ENCODE assay signal across 11 cellular contexts in the genomic region with DNA sequence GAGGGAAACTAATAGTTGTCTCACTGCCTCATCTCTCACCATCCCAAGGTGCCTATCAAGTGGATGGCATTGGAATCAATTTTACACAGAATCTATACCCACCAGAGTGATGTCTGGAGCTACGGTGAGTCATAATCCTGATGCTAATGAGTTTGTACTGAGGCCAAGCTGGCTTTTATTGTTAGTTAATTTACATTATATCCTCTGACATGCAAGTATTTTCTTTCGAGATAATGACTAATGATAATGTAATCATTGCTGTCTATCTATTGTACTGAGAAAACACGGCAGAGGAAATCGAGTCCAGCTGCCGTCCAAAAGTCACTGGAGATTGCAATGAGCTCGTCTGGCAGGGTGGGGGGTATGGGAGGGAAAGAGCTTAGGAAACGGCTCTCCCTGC.
DNase-seq lines count a peak whose midpoint lies in the region; ATAC-seq, FAIRE-seq and TF ChIP-seq lines count a peak whose summit lies in the region.
"Had no signal": no experiment of that assay in that cellular context is flagged by ENCODE, and none has a peak within 500 bp of the region (broad histone marks: within the 10 kb centered on the region; RNA-seq: fewer than 3 reads in every experiment).

No MANE protein-coding gene starts in this region.

- ATAC-seq in activated naive CD4-positive, alpha-beta T cell treated with anti-CD3 and anti-CD28 coated beads, Interleukin-2, amount 50 U/mL, for 72 hours = no peak
- ATAC-seq: stimulated activated naive CD8-positive, alpha-beta T cell treated with anti-CD3 and anti-CD28 coated beads, Interleukin-15, Interleukin-2, amounts not matched to agents 100 U/mL and 50 U/mL, for 24 hours had no signal

- H3K27ac Mint-ChIP-seq in activated naive CD4-positive, alpha-beta T cell treated with anti-CD3 and anti-CD28 coated beads, Interleukin-2, amount 50 U/mL, for 72 hours = no peak overlapping the region
- H3K27ac Mint-ChIP-seq: T-helper 2 cell treated with Interferon-gamma antibody and Interleukin-4, amounts not matched to agents 5 μg/mL and 100 μg/mL, for 36 hours had no signal

- 16% methylated on average over 7 of the region's 7 CpGs for WGBS in smooth muscle cell (ENCODE audit: low lambda C conversion rate)

- no peaks in the 10 kb centered on the region for H3K9me2 ChIP-seq in PC-9 (ENCODE audit: insufficient read depth)

- H3K36me3 ChIP-seq in fibroblast of lung (ENCODE audit: control insufficient read depth, insufficient read depth, low read length) = peaks cover 9% of the 10 kb centered on the region
- no peaks in the 10 kb centered on the region for H3K36me3 ChIP-seq in smooth muscle cell (ENCODE audit: low read depth)
- peaks cover 84% of the 10 kb centered on the region for H3K36me3 ChIP-seq in PC-9 (ENCODE audit: low read depth)

- BruUV-seq in PC-9 (replicated peaks; lab: Mats Ljungman, UMichigan) = no TSS peak

- H3K9me3 ChIP-seq in fibroblast of lung (ENCODE audit: control insufficient read depth, insufficient read depth, low read depth, low read length) (no peaks in the 10 kb centered on the region), smooth muscle cell (replicated peaks; ENCODE audit: low read depth) (no peaks in the 10 kb centered on the region), PC-9 (ENCODE audit: insufficient read depth, low read depth) (no peaks in the 10 kb centered on the region)

- CTCF ChIA-PET in PC-9 (lab: Charles Lee) = no interaction called here

- H3K9ac ChIP-seq in fibroblast of lung (ENCODE audit: insufficient read depth, low read length) = no peak overlapping the region
- H3K9ac ChIP-seq in smooth muscle cell (ENCODE audit: low read depth) = no peak overlapping the region

- intact Hi-C loops in PC-9 (cut with micrococcal nuclease; ENCODE audit: unreplicated experiment) = no loop called here

- no peak overlapping the region for H3K4me3 ChIP-seq in fibroblast of lung (replicated peaks in 1 of 4; ENCODE audit: control extremely low read depth in 1 of 4, insufficient read depth in 1 of 4, low read depth in 3 of 4, low read length in 4 of 4)
- no peak overlapping the region for H3K4me3 ChIP-seq in smooth muscle cell
- no peak overlapping the region for H3K4me3 ChIP-seq in PC-9

- no peaks in the 10 kb centered on the region for H3K27me3 ChIP-seq in fibroblast of lung (ENCODE audit: control insufficient read depth, insufficient read depth, low read length)
- H3K27me3 ChIP-seq in smooth muscle cell (ENCODE audit: low read depth) = no peaks in the 10 kb centered on the region
- no peaks in the 10 kb centered on the region for H3K27me3 ChIP-seq in PC-9 (ENCODE audit: insufficient read depth, low read depth)

- H3K4me2 ChIP-seq in fibroblast of lung (ENCODE audit: extremely low read depth, insufficient read depth, low read length) = peak overlapping the region; percentile 60
- H3K4me2 ChIP-seq in smooth muscle cell = peak overlapping the region; percentile 29
- no peak overlapping the region for H3K4me2 ChIP-seq in PC-9

- H3K9me3 Mint-ChIP-seq in activated naive CD4-positive, alpha-beta T cell treated with anti-CD3 and anti-CD28 coated beads, Interleukin-2, amount 50 U/mL, for 72 hours = no peaks in the 10 kb centered on the region
- H3K9me3 Mint-ChIP-seq: T-helper 2 cell treated with Interferon-gamma antibody and Interleukin-4, amounts not matched to agents 5 μg/mL and 100 μg/mL, for 36 hours had no signal

- H3K36me3 Mint-ChIP-seq in activated naive CD4-positive, alpha-beta T cell treated with anti-CD3 and anti-CD28 coated beads, Interleukin-2, amount 50 U/mL, for 72 hours = no peaks in the 10 kb centered on the region

- H2AFZ ChIP-seq in fibroblast of lung (ENCODE audit: low read length) (no peak overlapping the region), smooth muscle cell (ENCODE audit: low read depth) (no peak overlapping the region), PC-9 (no peak overlapping the region)

- no peak for FAIRE-seq in RCC 7860 (lab: Jason Lieb, UNC)
- FAIRE-seq in urothelium cell line (lab: Jason Lieb, UNC) = no peak

- H3K79me2 ChIP-seq in fibroblast of lung (ENCODE audit: control insufficient read depth, insufficient read depth, low read length) (peaks cover 5% of the 10 kb centered on the region), smooth muscle cell (ENCODE audit: low read depth) (no peaks in the 10 kb centered on the region), PC-9 (ENCODE audit: low read depth) (peaks cover 2% of the 10 kb centered on the region)

- TF ChIP-seq CTCF in fibroblast of lung (conservative IDR thresholded peaks at IDR 0.05 in 1 of 2, IDR thresholded peaks at IDR 0.05 in 1 of 2; ENCODE audit: low read depth in 1 of 2, low read length in 2 of 2) (no peak), smooth muscle cell (IDR thresholded peaks at IDR 0.05; ENCODE audit: borderline replicate concordance, insufficient read depth, poor library complexity, severe bottlenecking) (no peak), PC-9 (conservative IDR thresholded peaks at IDR 0.05) (no peak)

- peaks cover 2% of the 10 kb centered on the region for H3F3A ChIP-seq in smooth muscle cell (ENCODE audit: low read depth)
- H3F3A ChIP-seq in PC-9 (ENCODE audit: insufficient read depth, low read depth) = peaks cover 57% of the 10 kb centered on the region; the same call in 1 of the 2 replicates

- H3K4me1 ChIP-seq in fibroblast of lung (ENCODE audit: control insufficient read depth, extremely low read depth, insufficient read depth, low read length) (peaks cover 20% of the 10 kb centered on the region), smooth muscle cell (ENCODE audit: low read depth) (peaks cover 12% of the 10 kb centered on the region), PC-9 (replicated peaks; ENCODE audit: insufficient read depth) (no peaks in the 10 kb centered on the region)

- POLR2A ChIA-PET in PC-9 (lab: Charles Lee; ENCODE audit: unreplicated experiment) = interaction anchor here (0.6 kb wide), 1 partner anchor 34 kb away, joined by 4 read pairs; no protein-coding TSS in a partner anchor

- H3K27ac ChIP-seq in fibroblast of lung (ENCODE audit: insufficient read depth, low read length) (peak overlapping the region; percentile 78), smooth muscle cell (ENCODE audit: low read depth) (peak overlapping the region; percentile 44), PC-9 (no peak overlapping the region)

- no peaks in the 10 kb centered on the region for H4K20me1 ChIP-seq in fibroblast of lung (ENCODE audit: control insufficient read depth, extremely low read depth, insufficient read depth, low read length)
- H4K20me1 ChIP-seq in smooth muscle cell (ENCODE audit: low read depth) = no peaks in the 10 kb centered on the region
- peaks cover 4% of the 10 kb centered on the region; the same call in 1 of the 2 replicates for H4K20me1 ChIP-seq in PC-9 (ENCODE audit: insufficient read depth)

- DNase-seq in GM04503 (ENCODE audit: low read depth) = peak; percentile 47
- DNase-seq in RCC 7860 (ENCODE audit: low spot score) = peak; percentile 69
- peak; percentile 82 to 89 for DNase-seq in fibroblast of lung (ENCODE audit: low read depth in 2 of 2)
- no peak for DNase-seq in smooth muscle cell (lab: John Stamatoyannopoulos, UW; ENCODE audit: unreplicated experiment)
- no peak for DNase-seq in activated naive CD4-positive, alpha-beta T cell treated with anti-CD3 and anti-CD28 coated beads, Interleukin-2, amount 50 U/mL, for 72 hours (ENCODE audit: low spot score in 2 of 2)
- no peak for DNase-seq in urothelium cell line (ENCODE audit: low spot score)
- DNase-seq in PC-9 = no peak
- DNase-seq: NCI-H524; stimulated activated CD4-positive, alpha-beta T cell treated with anti-CD3 and anti-CD28 coated beads, Interleukin-12 subunit alpha, Interleukin-12 subunit beta, amount 100 ng/mL, for 4 hours; stimulated activated naive CD8-positive, alpha-beta T cell treated with anti-CD3 and anti-CD28 coated beads, Interleukin-15, Interleukin-2, amounts not matched to agents 100 U/mL and 50 U/mL, for 24 hours had no signal

Comparison
In these comparisons a context has a peak if more than half of its experiments do, and no peak if none do; other contexts are left out.
1. DNase-seq: peak in GM04503 (single experiment), RCC 7860 (single experiment) and fibroblast of lung (2 of 2); none in smooth muscle cell (single experiment), activated naive CD4-positive, alpha-beta T cell treated with anti-CD3 and anti-CD28 coated beads, Interleukin-2, amount 50 U/mL, for 72 hours (0 of 2), urothelium cell line (single experiment) and PC-9 (0 of 2).